ENCODE assay signal across 24 cellular contexts in genomic region chr18:6613581-6613980, GRCh38.
DNase-seq lines count a peak whose midpoint lies in the region; TF ChIP-seq lines count a peak whose summit lies in the region.
"Had no signal": no experiment of that assay in that cellular context is flagged by ENCODE, and none has a peak within 500 bp of the region (broad histone marks: within the 10 kb centered on the region; RNA-seq: fewer than 3 reads in every experiment).

No MANE protein-coding gene starts in this region.

- H2AK5ac ChIP-seq in H9 (ENCODE audit: insufficient read length, low read length) = no peak overlapping the region

- H3K9me3 Mint-ChIP-seq in H9 (peaks cover 28 to 31% of the 10 kb centered on the region in 2 experiments), neural crest cell (peaks cover 16% of the 10 kb centered on the region)

- no peaks in the 10 kb centered on the region for H3K79me1 ChIP-seq in H9 (ENCODE audit: insufficient read depth, low read depth, low read length, poor library complexity, severe bottlenecking)

- no peak overlapping the region for H4K8ac ChIP-seq in H9 (replicated peaks; ENCODE audit: insufficient read length, low read depth, low read length)

- H3K9ac ChIP-seq in H9 (ENCODE audit: extremely low read depth, insufficient read length, low read length) (no peak overlapping the region), NT2/D1 (ENCODE audit: insufficient read length, low read depth) (no peak overlapping the region)

- H3K4ac ChIP-seq in H9 (ENCODE audit: low read depth, low read length) = no peak overlapping the region

- H3K27ac ChIP-seq in H9 (ENCODE audit: insufficient read length, low read depth, low read length) (no peak overlapping the region), ascending aorta (no peak overlapping the region), left ventricle myocardium inferior (replicated peaks) (no peak overlapping the region)
- H3K27ac ChIP-seq: PC-9, SJSA1 had no signal

- H3K14ac ChIP-seq in H9 (ENCODE audit: insufficient read depth, low read length) = no peak overlapping the region

- H3K9me3 ChIP-seq in H9 (ENCODE audit: control insufficient read depth, low read depth, low read length) = no peaks in the 10 kb centered on the region
- no peaks in the 10 kb centered on the region for H3K9me3 ChIP-seq in NT2/D1 (ENCODE audit: insufficient read depth, low read length)
- H3K9me3 ChIP-seq in ascending aorta = no peaks in the 10 kb centered on the region
- H3K9me3 ChIP-seq in left ventricle myocardium inferior (replicated peaks) = peaks cover 13% of the 10 kb centered on the region
- H3K9me3 ChIP-seq: SJSA1 had no signal

- no peak overlapping the region for H2BK20ac ChIP-seq in H9 (ENCODE audit: low read depth, low read length, poor library complexity, severe bottlenecking)

- no peak overlapping the region for H3K23ac ChIP-seq in H9 (ENCODE audit: insufficient read length, low read depth, low read length)

- H2BK12ac ChIP-seq in H9 (ENCODE audit: insufficient read length, low read depth, low read length) = no peak overlapping the region

- peaks cover 9 to 20% of the 10 kb centered on the region in 2 experiments for H3K4me1 Mint-ChIP-seq in H9
- peaks cover 4% of the 10 kb centered on the region for H3K4me1 Mint-ChIP-seq in neural crest cell
- H3K4me1 Mint-ChIP-seq: CD14-positive monocyte, T-cell had no signal

- intact Hi-C loops in ascending aorta (cut with DNase I) = no loop called here
- intact Hi-C loops in left ventricle myocardium inferior (cut with micrococcal nuclease) = no loop called here

- no peak overlapping the region for H3K56ac ChIP-seq in H9 (ENCODE audit: insufficient read length, low read depth, low read length)

- no peak for TF ChIP-seq CTCF in H9 (conservative IDR thresholded peaks at IDR 0.05)
- TF ChIP-seq CTCF in neural crest cell (conservative IDR thresholded peaks at IDR 0.05) = no peak
- no peak for TF ChIP-seq CTCF in ascending aorta (IDR thresholded peaks at IDR 0.05)
- no peak for TF ChIP-seq CTCF in left ventricle myocardium inferior (IDR thresholded peaks at IDR 0.05; ENCODE audit: borderline replicate concordance)

- DNase-seq in H9 = no peak
- DNase-seq in NT2/D1 (ENCODE audit: low read depth, low spot score) = peak; percentile 67
- DNase-seq in iPS DF 4.7 (ENCODE audit: extremely low read depth, low spot score) = peak; percentile 64
- DNase-seq in neural crest cell (ENCODE audit: low read depth, low spot score) = no peak
- DNase-seq in ascending aorta (ENCODE audit: low spot score in 2 of 2) = no peak
- no peak for DNase-seq in left ventricle myocardium inferior
- no peak for DNase-seq in NCI-H1105 treated with DMSO at 0.1 percent for 48 hours (lab: John Stamatoyannopoulos, UW)
- DNase-seq: Calu3; DND-41; H7; IMR-90; KG1; NCI-H1048; NCI-H1417 treated with DMSO at 0.1 percent for 48 hours; NCI-H187; NCI-H2081 treated with DMSO at 0.1 percent for 48 hours; NCI-H446 treated with DMSO at 0.1 percent for 48 hours; NCI-H526; NCI-H82; NK-92 treated with Interleukin-12 subunit alpha and Interleukin-12 subunit beta, amount 100 ng/mL, for 24 hours; PC-9; T-cell had no signal

- H3K4me1 ChIP-seq in H9 (ENCODE audit: insufficient read depth, low read length) = 0 out of 2 replicates have a peak, but pooled peaks cover 4% of the 10 kb centered on the region
- H3K4me1 ChIP-seq in NT2/D1 (ENCODE audit: insufficient read depth, insufficient read length) = no peaks in the 10 kb centered on the region
- no peaks in the 10 kb centered on the region for H3K4me1 ChIP-seq in ascending aorta
- no peaks in the 10 kb centered on the region for H3K4me1 ChIP-seq in left ventricle myocardium inferior
- H3K4me1 ChIP-seq: SJSA1 had no signal

- WGBS in H9 (ENCODE audit: extremely low coverage, insufficient read length, low lambda C conversion rate) = no CpG with 5 or more reads among the region's 1 CpG

- H4K5ac ChIP-seq in H9 (ENCODE audit: insufficient read length, low read depth, low read length) = no peak overlapping the region

- H3K27ac Mint-ChIP-seq in H9 = peak overlapping the region in 2 of 3 experiments; percentile 7 to 48; a peak in 3 of 7 replicates
- peak overlapping the region; percentile 38 for H3K27ac Mint-ChIP-seq in neural crest cell (ENCODE audit: unreplicated experiment)
- H3K27ac Mint-ChIP-seq: CD14-positive monocyte, T-cell had no signal

- H3K23me2 ChIP-seq in H9 (ENCODE audit: insufficient read length, low read depth, low read length, poor library complexity, severe bottlenecking) = no peaks in the 10 kb centered on the region

- no peak overlapping the region for H2BK120ac ChIP-seq in H9 (ENCODE audit: low read depth, low read length, poor library complexity, severe bottlenecking)

- H3K27me3 ChIP-seq in H9 (ENCODE audit: insufficient read depth, low read length) = no peaks in the 10 kb centered on the region
- H3K27me3 ChIP-seq in NT2/D1 (ENCODE audit: insufficient read depth, insufficient read length) = no peaks in the 10 kb centered on the region
- H3K27me3 ChIP-seq in ascending aorta = no peaks in the 10 kb centered on the region
- no peaks in the 10 kb centered on the region for H3K27me3 ChIP-seq in left ventricle myocardium inferior (ENCODE audit: low read depth)
- H3K27me3 ChIP-seq: SJSA1 had no signal

- no peak overlapping the region for H3K4me2 ChIP-seq in H9 (ENCODE audit: insufficient read depth, insufficient read length, low read length)
- H3K4me2 ChIP-seq: PC-9 had no signal

- H2AFZ ChIP-seq in H9 (ENCODE audit: low read length) = no peak overlapping the region
- H2AFZ ChIP-seq: PC-9 had no signal

- H2BK15ac ChIP-seq in H9 (ENCODE audit: low read depth, low read length) = no peak overlapping the region

- no peaks in the 10 kb centered on the region for H4K20me1 ChIP-seq in H9 (ENCODE audit: control insufficient read depth, insufficient read depth, insufficient read length)

- H3K79me2 ChIP-seq in H9 (ENCODE audit: insufficient read depth, low read length) = no peaks in the 10 kb centered on the region

- no peak overlapping the region for H2BK5ac ChIP-seq in H9 (ENCODE audit: insufficient read length, low read length)

- H3K4me3 Mint-ChIP-seq in H9 = no peak overlapping the region
- no peak overlapping the region for H3K4me3 Mint-ChIP-seq in neural crest cell
- H3K4me3 Mint-ChIP-seq: CD14-positive monocyte, T-cell had no signal

- H3K36me3 Mint-ChIP-seq in H9 (ENCODE audit: insufficient read depth in 1 of 3, low read depth in 3 of 3) = peaks cover 13 to 45% (median 16%) of the 10 kb centered on the region in 3 experiments; a peak in 6 of 7 replicates
- H3K36me3 Mint-ChIP-seq in neural crest cell (ENCODE audit: low read depth) = peaks cover 9% of the 10 kb centered on the region
- H3K36me3 Mint-ChIP-seq: CD14-positive monocyte, T-cell had no signal

- no peak overlapping the region for H3T11ph ChIP-seq in H9 (ENCODE audit: low read length)

- no peak overlapping the region for H3K4me3 ChIP-seq in NT2/D1 (ENCODE audit: insufficient read length, low read depth)
- H3K4me3 ChIP-seq in ascending aorta = no peak overlapping the region
- no peak overlapping the region for H3K4me3 ChIP-seq in left ventricle myocardium inferior
- H3K4me3 ChIP-seq: PC-9, SJSA1 had no signal

- H3K36me3 ChIP-seq in NT2/D1 (ENCODE audit: insufficient read depth, insufficient read length, low read length) (no peaks in the 10 kb centered on the region), ascending aorta (no peaks in the 10 kb centered on the region), left ventricle myocardium inferior (no peaks in the 10 kb centered on the region)
- H3K36me3 ChIP-seq: SJSA1 had no signal

- H3K27me3 Mint-ChIP-seq in H9 (ENCODE audit: low read depth) = peaks cover 11% of the 10 kb centered on the region
- no peaks in the 10 kb centered on the region for H3K27me3 Mint-ChIP-seq in neural crest cell (ENCODE audit: low read depth)
- H3K27me3 Mint-ChIP-seq: T-cell had no signal

- no peak overlapping the region for H3K18ac ChIP-seq in H9 (ENCODE audit: insufficient read length, low read depth, low read length)

- no peak overlapping the region for H4K91ac ChIP-seq in H9 (ENCODE audit: insufficient read length, low read depth, low read length)

Comparison
In these comparisons a context has a peak if more than half of its experiments do, and no peak if none do; other contexts are left out.
1. DNase-seq: peak in NT2/D1 (single experiment) and iPS DF 4.7 (single experiment); none in H9 (single experiment), neural crest cell (single experiment), ascending aorta (0 of 2), left ventricle myocardium inferior (single experiment) and NCI-H1105 treated with DMSO at 0.1 percent for 48 hours (single experiment).